ENCODE assay signal across 8 cellular contexts in the genomic region with DNA sequence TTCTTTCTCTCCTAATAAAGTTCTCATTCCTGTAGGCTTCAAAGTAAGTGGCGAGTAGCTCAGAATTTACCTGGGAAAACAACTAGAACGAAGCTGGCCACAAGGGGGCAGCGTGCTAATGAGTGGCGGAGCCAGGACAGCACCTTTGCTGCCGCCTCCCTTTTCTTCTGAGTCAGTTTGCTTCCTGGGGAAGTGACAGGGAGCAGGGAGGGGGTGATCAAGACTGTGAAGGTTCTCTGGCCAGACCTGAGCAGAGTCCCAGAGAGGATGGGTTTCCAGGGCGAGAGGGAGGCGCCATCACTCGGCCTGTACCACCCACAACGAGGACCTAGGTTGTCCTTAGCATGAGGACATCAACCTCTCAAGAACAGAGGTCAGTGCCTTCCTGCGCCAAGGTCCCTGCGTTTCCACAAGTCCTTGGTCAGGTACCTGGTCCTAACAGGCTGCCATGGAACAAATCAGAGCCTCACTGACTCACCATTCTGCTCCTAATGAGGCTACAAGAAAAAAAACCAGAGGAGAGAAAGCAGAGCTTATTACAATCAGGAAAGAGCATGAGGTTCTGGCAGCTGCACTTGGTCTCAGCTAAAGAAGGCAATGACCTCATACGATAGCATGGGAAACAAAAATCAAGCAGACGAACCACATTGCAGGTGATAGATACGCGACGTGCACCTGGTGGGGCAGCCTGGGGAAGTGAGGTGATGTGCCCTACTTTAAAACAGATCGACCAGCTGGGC.
A peak's percentile ranks its signal among the peaks of the same experiment; 100 is the strongest.
DNase-seq lines count a peak whose midpoint lies in the region; ATAC-seq and TF ChIP-seq lines count a peak whose summit lies in the region.

No MANE protein-coding gene starts in this region.

- H2BK5ac ChIP-seq in H9 (ENCODE audit: insufficient read length, low read length), result no peak overlapping the region

- H2BK20ac ChIP-seq in H9 (ENCODE audit: low read depth, low read length, poor library complexity, severe bottlenecking), result no peak overlapping the region

- H3T11ph ChIP-seq in H9 (ENCODE audit: low read length), result no peak overlapping the region

- H3K4me1 ChIP-seq in H9 (ENCODE audit: insufficient read depth, low read length) (peaks cover 5% of the 10 kb centered on the region; the same call in 1 of the 2 replicates), left ventricle myocardium inferior (peaks cover 48% of the 10 kb centered on the region), prostate gland (replicated peaks) (peaks cover 2% of the 10 kb centered on the region), upper lobe of right lung (peaks cover 9% of the 10 kb centered on the region)

- no peak overlapping the region for H4K5ac ChIP-seq in H9 (ENCODE audit: insufficient read length, low read depth, low read length)

- no peak overlapping the region for H3K4me3 Mint-ChIP-seq in H9

- H3K4me1 Mint-ChIP-seq in H9, result peaks cover 32 to 37% of the 10 kb centered on the region in 2 experiments

- WGBS in H9 (ENCODE audit: extremely low coverage, insufficient read length, low lambda C conversion rate), result no CpG with 5 or more reads among the region's 17 CpGs
- WGBS in prostate gland, result 29% methylated on average over 17 of the region's 17 CpGs

- H2BK12ac ChIP-seq in H9 (ENCODE audit: insufficient read length, low read depth, low read length), result no peak overlapping the region

- in situ Hi-C loops in Caki2 (cut with HindIII; ENCODE audit: low pct_unique_long_range_greater_than_20kb, low sequenced_read_pairs), result no loop called here

- H3K4ac ChIP-seq in H9 (ENCODE audit: low read depth, low read length), result no peak overlapping the region

- H3K79me1 ChIP-seq in H9 (ENCODE audit: insufficient read depth, low read depth, low read length, poor library complexity, severe bottlenecking), result no peaks in the 10 kb centered on the region

- no peaks in the 10 kb centered on the region for H4K20me1 ChIP-seq in H9 (ENCODE audit: control insufficient read depth, insufficient read depth, insufficient read length)

- H4K8ac ChIP-seq in H9 (replicated peaks; ENCODE audit: insufficient read length, low read depth, low read length), result no peak overlapping the region

- H3K27ac Mint-ChIP-seq in H9, result no peak overlapping the region

- TF ChIP-seq POLR2A in prostate gland (IDR thresholded peaks at IDR 0.05), result no peak

- H3K27me3 ChIP-seq in H9 (ENCODE audit: insufficient read depth, low read length) (no peaks in the 10 kb centered on the region), left ventricle myocardium inferior (ENCODE audit: low read depth) (no peaks in the 10 kb centered on the region), prostate gland (replicated peaks; ENCODE audit: insufficient read depth) (no peaks in the 10 kb centered on the region), upper lobe of right lung (no peaks in the 10 kb centered on the region)

- H3K56ac ChIP-seq in H9 (ENCODE audit: insufficient read length, low read depth, low read length), result no peak overlapping the region

- H3K27ac ChIP-seq in H9 (ENCODE audit: insufficient read length, low read depth, low read length) (no peak overlapping the region), left ventricle myocardium inferior (replicated peaks) (peak overlapping the region; percentile 95), prostate gland (peak overlapping the region; percentile 80 to 89), upper lobe of right lung (peak overlapping the region; percentile 65)

- H3K9me3 ChIP-seq in H9 (ENCODE audit: control insufficient read depth, low read depth, low read length), result no peaks in the 10 kb centered on the region
- no peaks in the 10 kb centered on the region for H3K9me3 ChIP-seq in left ventricle myocardium inferior (replicated peaks)
- H3K9me3 ChIP-seq in prostate gland, result no peaks in the 10 kb centered on the region
- H3K9me3 ChIP-seq in upper lobe of right lung, result no peaks in the 10 kb centered on the region

- TF ChIP-seq CTCF in H9 (conservative IDR thresholded peaks at IDR 0.05) (peak; percentile 94), left ventricle myocardium inferior (IDR thresholded peaks at IDR 0.05; ENCODE audit: borderline replicate concordance) (peak; percentile 86), prostate gland (IDR thresholded peaks at IDR 0.05) (peak; percentile 92 to 96 (median 94)), upper lobe of right lung (IDR thresholded peaks at IDR 0.05) (peak; percentile 85)

- H3K27me3 Mint-ChIP-seq in H9 (ENCODE audit: low read depth), result peaks cover 3% of the 10 kb centered on the region; the same call in 1 of the 2 replicates

- H2AK5ac ChIP-seq in H9 (ENCODE audit: insufficient read length, low read length), result no peak overlapping the region

- H2BK15ac ChIP-seq in H9 (ENCODE audit: low read depth, low read length), result no peak overlapping the region

- H3K18ac ChIP-seq in H9 (ENCODE audit: insufficient read length, low read depth, low read length), result no peak overlapping the region

- H4K91ac ChIP-seq in H9 (ENCODE audit: insufficient read length, low read depth, low read length), result no peak overlapping the region

- H3K23ac ChIP-seq in H9 (ENCODE audit: insufficient read length, low read depth, low read length), result no peak overlapping the region

- peak overlapping the region; percentile 6 for H3K4me2 ChIP-seq in H9 (ENCODE audit: insufficient read depth, insufficient read length, low read length)

- H3K36me3 Mint-ChIP-seq in H9 (ENCODE audit: insufficient read depth in 1 of 3, low read depth in 3 of 3), result no peaks in the 10 kb centered on the region; a peak in 1 of 7 replicates

- no peak overlapping the region for H3K9ac ChIP-seq in H9 (ENCODE audit: extremely low read depth, insufficient read length, low read length)

- no peak overlapping the region for H2BK120ac ChIP-seq in H9 (ENCODE audit: low read depth, low read length, poor library complexity, severe bottlenecking)

- H3K4me3 ChIP-seq in left ventricle myocardium inferior, result peak overlapping the region; percentile 46
- no peak overlapping the region for H3K4me3 ChIP-seq in prostate gland
- peak overlapping the region; percentile 3 for H3K4me3 ChIP-seq in upper lobe of right lung

- DNase-seq in Caki2 (ENCODE audit: low read depth) (peak; percentile 92), H9 (peak; percentile 92), NCI-H187 (lab: John Stamatoyannopoulos, UW) (peak; percentile 74 to 81), T-helper 1 cell (peak; percentile 65 to 86 (median 80)), amniotic stem cell (lab: John Stamatoyannopoulos, UW) (peak; percentile 44), left ventricle myocardium inferior (peak; percentile 88), prostate gland (ENCODE audit: low spot score) (peak; percentile 95), upper lobe of right lung (peak; percentile 92)

- no peaks in the 10 kb centered on the region for H3K79me2 ChIP-seq in H9 (ENCODE audit: insufficient read depth, low read length)

- H2AFZ ChIP-seq in H9 (ENCODE audit: low read length), result peak overlapping the region; percentile 43

- H3K23me2 ChIP-seq in H9 (ENCODE audit: insufficient read length, low read depth, low read length, poor library complexity, severe bottlenecking), result no peaks in the 10 kb centered on the region

- intact Hi-C loops in left ventricle myocardium inferior (cut with micrococcal nuclease) (loop anchor here (10.0 kb wide), 1 partner anchor 160 kb away; a partner anchor contains a TSS), prostate gland (cut with DNase I) (loop anchor here (2.0 to 5.0 kb wide), 3 partner anchors 43 to 218 kb away; a partner anchor contains a TSS), upper lobe of right lung (cut with DNase I) (loop anchor here (10.0 kb wide), 1 partner anchor 160 kb away; a partner anchor contains a TSS)

- H3K36me3 ChIP-seq in left ventricle myocardium inferior (no peaks in the 10 kb centered on the region), prostate gland (no peaks in the 10 kb centered on the region), upper lobe of right lung (no peaks in the 10 kb centered on the region)

- H3K14ac ChIP-seq in H9 (ENCODE audit: insufficient read depth, low read length), result no peak overlapping the region

- H3K9me3 Mint-ChIP-seq in H9, result no peaks in the 10 kb centered on the region

- ATAC-seq in upper lobe of right lung, result peak; percentile 93

Comparison
In these comparisons a context has a peak if more than half of its experiments do, and no peak if none do; other contexts are left out.
1. DNase-seq: peak in every context shown above with its lines; median percentile 95 in prostate gland; 92 in Caki2; 92 in H9; 92 in upper lobe of right lung; 88 in left ventricle myocardium inferior; 80 in T-helper 1 cell; 78 in NCI-H187; 44 in amniotic stem cell.
2. H3K4me3 ChIP-seq: peak in left ventricle myocardium inferior (single experiment) and upper lobe of right lung (single experiment); none in prostate gland (0 of 2).
3. Peak in every context shown above with its lines, with median percentiles within 50 percentile points of each other: CTCF ChIP-seq.